1 cellular context compared by ENCODE assay signal in genomic region chr6:1066449-1066848, GRCh38.
TF ChIP-seq lines count a peak whose summit lies in the region.

No MANE protein-coding gene starts in this region.

TF ChIP-seq in GM23338, 12 proteins besides CTCF, POLR2A, EP300 and RAD21 (continued from another document):
- TF ChIP-seq ZNF462 (CRISPR knock-in tag; IDR thresholded peaks at IDR 0.05) (no peak), NANOG (IDR thresholded peaks at IDR 0.05; ENCODE audit: borderline replicate concordance) (no peak), ZNF114 (CRISPR knock-in tag; IDR thresholded peaks at IDR 0.05) (no peak)
